ENCODE assay signal across 4 cellular contexts in genomic region chr1:155193991-155194240, GRCh38. TPM values are rescaled to one million over a fixed set of nuclear protein-coding genes. Genes with fewer than 3 reads are reported as not detected.
DNase-seq lines count a peak whose midpoint lies in the region; FAIRE-seq and TF ChIP-seq lines count a peak whose summit lies in the region.
"Not testable (repeated sequence)": the region's sequence is repeated elsewhere in the genome, so short reads cannot be mapped to it uniquely, and the experiment has no call there.

No MANE protein-coding gene starts in this region.

- peak overlapping the region; percentile 23 for H2AFZ ChIP-seq in endothelial cell of umbilical vein (ENCODE audit: low read depth, low read length)

- intact Hi-C loops in endothelial cell of umbilical vein (cut with micrococcal nuclease): loop anchor here (2.0 to 5.0 kb wide), 4 partner anchors 15 to 113 kb away; partner anchors contain the start of genes FDPS and MTX1

- H3K9me3 Mint-ChIP-seq in T-helper 2 cell treated with Interferon-gamma antibody and Interleukin-4, amounts not matched to agents 5 μg/mL and 100 μg/mL, for 36 hours; nephron progenitor cell: not testable (repeated sequence)

- not testable (repeated sequence) for H3K9me3 ChIP-seq in endothelial cell of umbilical vein (replicated peaks; ENCODE audit: control insufficient read depth, insufficient read depth, low read length)

- not testable (repeated sequence) for H4K20me1 ChIP-seq in endothelial cell of umbilical vein (replicated peaks; ENCODE audit: control insufficient read depth, extremely low read depth, insufficient read depth, low read length)

- POLR2A ChIA-PET in BJ (lab: Charles Lee): not testable (repeated sequence)
- POLR2A ChIA-PET in endothelial cell of umbilical vein (lab: Charles Lee): interaction anchor here (2.3 kb wide), 1 partner anchor 21 kb away, joined by 8 read pairs; the partner anchor contains the start of gene KRTCAP2

- peak overlapping the region; percentile 95 for H3K4me3 Mint-ChIP-seq in T-helper 2 cell treated with Interferon-gamma antibody and Interleukin-4, amounts not matched to agents 5 μg/mL and 100 μg/mL, for 36 hours
- peak overlapping the region; percentile 90 for H3K4me3 Mint-ChIP-seq in nephron progenitor cell

- not testable (repeated sequence) for H3K79me2 ChIP-seq in endothelial cell of umbilical vein (ENCODE audit: control insufficient read depth, insufficient read depth, low read length)

- H3K27me3 Mint-ChIP-seq in T-helper 2 cell treated with Interferon-gamma antibody and Interleukin-4, amounts not matched to agents 5 μg/mL and 100 μg/mL, for 36 hours (ENCODE audit: low read depth); nephron progenitor cell (ENCODE audit: low read depth, poor library complexity): not testable (repeated sequence)

- CTCF ChIA-PET in BJ (lab: Yijun Ruan, JAX) (interaction anchor here (0.5 to 7.5 kb wide), 21 partner anchors 8 to 1580 kb away, joined by 3 to 147 read pairs (median 4); partner anchors contain the start of genes KRTCAP2, MTX1, THBS3 and TRIM46), endothelial cell of umbilical vein (lab: Charles Lee) (interaction anchor here (0.9 to 3.7 kb wide), 17 partner anchors 10 to 455 kb away, joined by 3 to 88 read pairs (median 8); partner anchors contain the start of genes ADAM15, CLK2, HCN3 and KRTCAP2)

- BruUV-seq in endothelial cell of umbilical vein (replicated peaks; lab: Mats Ljungman, UMichigan): not testable (repeated sequence)

- H3K9ac ChIP-seq in endothelial cell of umbilical vein (replicated peaks; ENCODE audit: extremely low read depth, insufficient read depth, low read length): peak overlapping the region; percentile 56

- peak; percentile 18 for FAIRE-seq in endothelial cell of umbilical vein (lab: Jason Lieb, UNC)

- H3K36me3 ChIP-seq in BJ (ENCODE audit: control insufficient read depth, insufficient read depth, low read length): peaks cover 11% of the 10 kb centered on the region
- not testable (repeated sequence) for H3K36me3 ChIP-seq in endothelial cell of umbilical vein (ENCODE audit: control insufficient read depth in 2 of 2, extremely low read depth in 1 of 2, insufficient read depth in 2 of 2, low read length in 2 of 2)

- peak overlapping the region; percentile 78 for H3K4me2 ChIP-seq in endothelial cell of umbilical vein (ENCODE audit: insufficient read depth, low read length)

- H3K9me1 ChIP-seq in endothelial cell of umbilical vein (replicated peaks; ENCODE audit: control insufficient read depth, extremely low read depth, insufficient read depth, low read length): not testable (repeated sequence)

- DNase-seq in BJ (ENCODE audit: low read depth); T-helper 2 cell treated with Interferon-gamma antibody and Interleukin-4, amounts not matched to agents 5 μg/mL and 100 μg/mL, for 36 hours (ENCODE audit: low spot score); endothelial cell of umbilical vein (ENCODE audit: low read depth, low spot score); nephron progenitor cell: not testable (repeated sequence)

- not testable (repeated sequence) for TF ChIP-seq POLR2A in endothelial cell of umbilical vein (IDR thresholded peaks at IDR 0.05; ENCODE audit: low read depth, low read length)

- peak overlapping the region; percentile 1 for H3K27ac ChIP-seq in endothelial cell of umbilical vein (ENCODE audit: insufficient read depth, low read depth, low read length)

- dilution Hi-C loops in endothelial cell of umbilical vein (cut with MboI; ENCODE audit: extremely low pct_ligation_motif_present, low sequenced_read_pairs): not testable (repeated sequence)

- peaks cover 31% of the 10 kb centered on the region for H3K4me1 Mint-ChIP-seq in T-helper 2 cell treated with Interferon-gamma antibody and Interleukin-4, amounts not matched to agents 5 μg/mL and 100 μg/mL, for 36 hours (ENCODE audit: low read depth)
- H3K4me1 Mint-ChIP-seq in nephron progenitor cell: peaks cover 44% of the 10 kb centered on the region

- TF ChIP-seq CTCF in BJ (IDR thresholded peaks at IDR 0.05; ENCODE audit: insufficient read depth, low read depth, low read length); endothelial cell of umbilical vein (IDR thresholded peaks at IDR 0.05; ENCODE audit: extremely low read depth in 1 of 2, insufficient read depth in 1 of 2, low read depth in 1 of 2, low read length in 2 of 2); nephron progenitor cell (IDR thresholded peaks at IDR 0.05): not testable (repeated sequence)

- not testable (repeated sequence) for H3K36me3 Mint-ChIP-seq in T-helper 2 cell treated with Interferon-gamma antibody and Interleukin-4, amounts not matched to agents 5 μg/mL and 100 μg/mL, for 36 hours (ENCODE audit: low read depth)
- H3K36me3 Mint-ChIP-seq in nephron progenitor cell (ENCODE audit: low read depth): peaks cover 22% of the 10 kb centered on the region

- H3K27me3 ChIP-seq in BJ (ENCODE audit: control insufficient read depth, insufficient read depth, low read length); endothelial cell of umbilical vein (ENCODE audit: control insufficient read depth in 2 of 2, insufficient read depth in 2 of 2, low read length in 2 of 2): not testable (repeated sequence)

- H3K4me1 ChIP-seq in endothelial cell of umbilical vein (ENCODE audit: control insufficient read depth, extremely low read depth, insufficient read depth, low read length): peaks cover 13% of the 10 kb centered on the region

- H3K4me3 ChIP-seq in BJ (ENCODE audit: low read depth, low read length) (peak overlapping the region; percentile 64), endothelial cell of umbilical vein (replicated peaks in 1 of 3; ENCODE audit: insufficient read depth in 1 of 3, low read depth in 1 of 3, low read length in 3 of 3) (peak overlapping the region in 2 of 3 experiments; percentile 1 to 37)

- peak overlapping the region; percentile 98 for H3K27ac Mint-ChIP-seq in T-helper 2 cell treated with Interferon-gamma antibody and Interleukin-4, amounts not matched to agents 5 μg/mL and 100 μg/mL, for 36 hours
- H3K27ac Mint-ChIP-seq in nephron progenitor cell: peak overlapping the region; percentile 98

RNA-seq across cellular contexts. Expression of gene THBS3, which starts 13.8 kb away (rescaled TPM):
- polyA plus RNA-seq in BJ (2011; rRNA removed): 48.0 and 61.4 TPM in 2 replicates
- 30.9 and 40.7 TPM in 2 replicates for polyA minus RNA-seq in BJ (2011; rRNA and poly(A)+ RNA removed)
- 22.4 and 23.6 TPM in 2 replicates for total RNA-seq in endothelial cell of umbilical vein
- polyA plus RNA-seq in endothelial cell of umbilical vein: 25.7 and 29.4 TPM in 2 replicates
- polyA plus RNA-seq in endothelial cell of umbilical vein (2011; cell fraction: cytosol; rRNA removed): 11.5 and 13.1 TPM in 2 replicates
- polyA plus RNA-seq in endothelial cell of umbilical vein (2011; cell fraction: nucleus; rRNA removed): 134 and 168 TPM in 2 replicates
- 18.6 and 32.2 TPM in 2 replicates for polyA plus RNA-seq in endothelial cell of umbilical vein (2012)
- 30.1 and 36.1 TPM in 2 replicates for polyA minus RNA-seq in endothelial cell of umbilical vein
- polyA minus RNA-seq in endothelial cell of umbilical vein (2011; cell fraction: cytosol; rRNA and poly(A)+ RNA removed): 2.7 TPM
- 23.8 and 26.1 TPM in 2 replicates for polyA minus RNA-seq in endothelial cell of umbilical vein (2011; cell fraction: nucleus; rRNA and poly(A)+ RNA removed)

RNA-seq across cellular contexts. Expression of gene MTX1, which starts 14.6 kb away (rescaled TPM):
- 56.5 and 72.7 TPM in 2 replicates for polyA plus RNA-seq in BJ (2011; rRNA removed)
- polyA minus RNA-seq in BJ (2011; rRNA and poly(A)+ RNA removed): 32.6 and 60.6 TPM in 2 replicates
- total RNA-seq in endothelial cell of umbilical vein: 49.1 and 53.0 TPM in 2 replicates
- 109 and 137 TPM in 2 replicates for polyA plus RNA-seq in endothelial cell of umbilical vein
- 83.3 and 90.2 TPM in 2 replicates for polyA plus RNA-seq in endothelial cell of umbilical vein (2011; cell fraction: cytosol; rRNA removed)
- 45.5 and 50.8 TPM in 2 replicates for polyA plus RNA-seq in endothelial cell of umbilical vein (2011; cell fraction: nucleus; rRNA removed)
- 56.9 and 61.7 TPM in 2 replicates for polyA plus RNA-seq in endothelial cell of umbilical vein (2012)
- polyA minus RNA-seq in endothelial cell of umbilical vein: 44.4 and 56.0 TPM in 2 replicates
- polyA minus RNA-seq in endothelial cell of umbilical vein (2011; cell fraction: cytosol; rRNA and poly(A)+ RNA removed): 63.1 TPM
- 14.8 and 20.2 TPM in 2 replicates for polyA minus RNA-seq in endothelial cell of umbilical vein (2011; cell fraction: nucleus; rRNA and poly(A)+ RNA removed)

RNA-seq across cellular contexts. Expression of gene TRIM46, which starts 20.3 kb away (rescaled TPM):
- polyA plus RNA-seq in BJ (2011; rRNA removed) (3.5 and 5.4 TPM in 2 replicates), endothelial cell of umbilical vein (9.5 and 12.7 TPM in 2 replicates)
- polyA minus RNA-seq in BJ (2011; rRNA and poly(A)+ RNA removed): 5.8 and 7.3 TPM in 2 replicates
- total RNA-seq in endothelial cell of umbilical vein: 9.6 and 10.0 TPM in 2 replicates
- 4.9 and 5.8 TPM in 2 replicates for polyA plus RNA-seq in endothelial cell of umbilical vein (2011; cell fraction: cytosol; rRNA removed)
- polyA plus RNA-seq in endothelial cell of umbilical vein (2011; cell fraction: nucleus; rRNA removed): 20.9 and 24.0 TPM in 2 replicates
- 5.6 and 7.1 TPM in 2 replicates for polyA plus RNA-seq in endothelial cell of umbilical vein (2012)
- polyA minus RNA-seq in endothelial cell of umbilical vein: 7.2 and 10.3 TPM in 2 replicates
- polyA minus RNA-seq in endothelial cell of umbilical vein (2011; cell fraction: cytosol; rRNA and poly(A)+ RNA removed): not detected
- 10.0 and 11.3 TPM in 2 replicates for polyA minus RNA-seq in endothelial cell of umbilical vein (2011; cell fraction: nucleus; rRNA and poly(A)+ RNA removed)

RNA-seq across cellular contexts. Expression of gene KRTCAP2, which starts 20.8 kb away (rescaled TPM):
- polyA plus RNA-seq in BJ (2011; rRNA removed) (211 and 225 TPM in 2 replicates), endothelial cell of umbilical vein (362 and 409 TPM in 2 replicates)
- 235 and 300 TPM in 2 replicates for polyA minus RNA-seq in BJ (2011; rRNA and poly(A)+ RNA removed)
- 170 and 207 TPM in 2 replicates for total RNA-seq in endothelial cell of umbilical vein
- polyA plus RNA-seq in endothelial cell of umbilical vein (2011; cell fraction: cytosol; rRNA removed): 298 and 301 TPM in 2 replicates
- 92.2 and 112 TPM in 2 replicates for polyA plus RNA-seq in endothelial cell of umbilical vein (2011; cell fraction: nucleus; rRNA removed)
- 200 and 222 TPM in 2 replicates for polyA plus RNA-seq in endothelial cell of umbilical vein (2012)
- polyA minus RNA-seq in endothelial cell of umbilical vein: 246 and 346 TPM in 2 replicates
- 286 TPM for polyA minus RNA-seq in endothelial cell of umbilical vein (2011; cell fraction: cytosol; rRNA and poly(A)+ RNA removed)
- polyA minus RNA-seq in endothelial cell of umbilical vein (2011; cell fraction: nucleus; rRNA and poly(A)+ RNA removed): 38.0 and 44.5 TPM in 2 replicates

RNA-seq across cellular contexts. Expression of gene DPM3, which starts 53.6 kb away (rescaled TPM):
- polyA plus RNA-seq in BJ (2011; rRNA removed) (28.0 and 34.1 TPM in 2 replicates), endothelial cell of umbilical vein (258 and 315 TPM in 2 replicates)
- polyA minus RNA-seq in BJ (2011; rRNA and poly(A)+ RNA removed): 8.4 and 11.8 TPM in 2 replicates
- total RNA-seq in endothelial cell of umbilical vein: 69.6 and 78.8 TPM in 2 replicates
- 105 and 126 TPM in 2 replicates for polyA plus RNA-seq in endothelial cell of umbilical vein (2011; cell fraction: cytosol; rRNA removed)
- 31.3 and 32.5 TPM in 2 replicates for polyA plus RNA-seq in endothelial cell of umbilical vein (2011; cell fraction: nucleus; rRNA removed)
- polyA plus RNA-seq in endothelial cell of umbilical vein (2012): 62.2 and 63.4 TPM in 2 replicates
- polyA minus RNA-seq in endothelial cell of umbilical vein: 16.3 and 17.2 TPM in 2 replicates
- 39.9 TPM for polyA minus RNA-seq in endothelial cell of umbilical vein (2011; cell fraction: cytosol; rRNA and poly(A)+ RNA removed)
- polyA minus RNA-seq in endothelial cell of umbilical vein (2011; cell fraction: nucleus; rRNA and poly(A)+ RNA removed): 3.8 and 6.2 TPM in 2 replicates
